8 cellular contexts compared by ENCODE assay signal in genomic region chr15:90716317-90716975, GRCh38. TPM values are rescaled to one million over a fixed set of nuclear protein-coding genes. Genes with fewer than 3 reads are reported as not detected.
DNase-seq lines count a peak whose midpoint lies in the region; ATAC-seq and TF ChIP-seq lines count a peak whose summit lies in the region.

No MANE protein-coding gene starts in this region.

- ATAC-seq in GM18858 (IDR thresholded peaks at IDR 0.05; ENCODE audit: unreplicated experiment), result no peak
- no peak for ATAC-seq in HG03108 (IDR thresholded peaks at IDR 0.05; ENCODE audit: unreplicated experiment)

- H3K4me2 ChIP-seq in GM23248 (ENCODE audit: unreplicated experiment), result peak overlapping the region; percentile 70
- peak overlapping the region; percentile 81 for H3K4me2 ChIP-seq in OCI-LY1 (ENCODE audit: low read length)

- H3K79me2 ChIP-seq in GM23248 (ENCODE audit: insufficient read depth) (0 out of 2 replicates have a peak, but pooled peaks cover 5% of the 10 kb centered on the region), OCI-LY1 (ENCODE audit: insufficient read depth, low read length) (peaks cover 36% of the 10 kb centered on the region)

- peak; percentile 55 for DNase-seq in GM23248
- peak in 3 of 10 donors; percentile 21 to 43 (median 34) for DNase-seq in dorsolateral prefrontal cortex
- no peak for DNase-seq in DMS153 treated with DMSO at 0.1 percent for 48 hours (lab: John Stamatoyannopoulos, UW; ENCODE audit: unreplicated experiment)
- no peak for DNase-seq in NCI-H2196 (lab: John Stamatoyannopoulos, UW; ENCODE audit: unreplicated experiment)

- H3K36me3 ChIP-seq in GM23248 (ENCODE audit: low read depth) (no peaks in the 10 kb centered on the region), OCI-LY1 (ENCODE audit: insufficient read depth, low read length) (no peaks in the 10 kb centered on the region; the same call in 1 of the 2 replicates), muscle layer of duodenum (ENCODE audit: control insufficient read depth in 1 of 2, insufficient read depth in 2 of 2, low read length in 2 of 2) (peaks cover 0 to 4% of the 10 kb centered on the region in 2 donors)

- peak overlapping the region; percentile 85 for H3K9ac ChIP-seq in GM23248
- peak overlapping the region; percentile 93 for H3K9ac ChIP-seq in OCI-LY1 (ENCODE audit: low read length)

- no peaks in the 10 kb centered on the region for H3K9me3 ChIP-seq in GM23248 (ENCODE audit: low read depth)
- H3K9me3 ChIP-seq in OCI-LY1 (ENCODE audit: low read length), result no peaks in the 10 kb centered on the region
- H3K9me3 ChIP-seq in muscle layer of duodenum (ENCODE audit: control insufficient read depth in 1 of 2, low read length in 2 of 2), result no peaks in the 10 kb centered on the region

- 11% methylated on average over 13 to 14 of the region's 14 CpGs for WGBS in GM23248 (ENCODE audit: low coverage in 1 of 2, low lambda C conversion rate in 2 of 2, missing lambda C conversion rate in 2 of 2), 2 experiments

- H3K4me1 ChIP-seq in GM23248 (ENCODE audit: insufficient read depth) (peaks cover 6% of the 10 kb centered on the region; the same call in 1 of the 2 replicates), OCI-LY1 (ENCODE audit: insufficient read depth, low read length, severe bottlenecking) (peaks cover 30% of the 10 kb centered on the region), muscle layer of duodenum (ENCODE audit: control insufficient read depth in 1 of 2, insufficient read depth in 2 of 2, low read length in 2 of 2) (peaks cover 6 to 10% of the 10 kb centered on the region in 2 donors)

- H3K4me3 ChIP-seq in GM23248 (peak overlapping the region; percentile 88), OCI-LY1 (ENCODE audit: low read depth, low read length, poor library complexity, severe bottlenecking) (peak overlapping the region; percentile 92), dorsolateral prefrontal cortex (peak overlapping the region; percentile 50 to 95 (median 81)), muscle layer of duodenum (ENCODE audit: low read depth in 1 of 2, low read length in 2 of 2) (peak overlapping the region; percentile 70 to 93)

- TF ChIP-seq CTCF in OCI-LY1 (IDR thresholded peaks at IDR 0.05; ENCODE audit: low read length) (no peak), dorsolateral prefrontal cortex (IDR thresholded peaks at IDR 0.05 in 54 of 56, conservative IDR thresholded peaks at IDR 0.05 in 2 of 56; ENCODE audit: low read depth in 1 of 56, partially characterized antibody in 56 of 56) (no peak)

- H3K27me3 ChIP-seq in GM23248 (replicated peaks; ENCODE audit: insufficient read depth) (no peaks in the 10 kb centered on the region), OCI-LY1 (ENCODE audit: insufficient read depth, low read length) (no peaks in the 10 kb centered on the region), dorsolateral prefrontal cortex (no peaks in the 10 kb centered on the region), muscle layer of duodenum (ENCODE audit: low read depth, low read length) (no peaks in the 10 kb centered on the region)

- H2AFZ ChIP-seq in GM23248, result peak overlapping the region; percentile 97
- no peak overlapping the region for H2AFZ ChIP-seq in OCI-LY1 (ENCODE audit: low read length)

- intact Hi-C loops in dorsolateral prefrontal cortex (cut with DNase I), result loop anchor here (5.0 to 10.0 kb wide), 4 partner anchors 156 to 218 kb away; partner anchors contain the start of genes FES (in 1 of the 2), HDDC3 (in 1 of the 2) and UNC45A (in 1 of the 2)

- in situ Hi-C loops in GM23248 (cut with MboI), result no loop called here

- no peaks in the 10 kb centered on the region for H3F3A ChIP-seq in GM23248 (ENCODE audit: insufficient read depth)
- H3F3A ChIP-seq in OCI-LY1 (ENCODE audit: insufficient read depth, low read length), result no peaks in the 10 kb centered on the region

- no peaks in the 10 kb centered on the region for H4K20me1 ChIP-seq in GM23248 (ENCODE audit: insufficient read depth)
- H4K20me1 ChIP-seq in OCI-LY1 (ENCODE audit: insufficient read depth, low read length), result no peaks in the 10 kb centered on the region

- H3K27ac ChIP-seq in GM23248, result peak overlapping the region; percentile 78
- peak overlapping the region; percentile 87 for H3K27ac ChIP-seq in OCI-LY1 (ENCODE audit: low read depth, low read length, poor library complexity, severe bottlenecking)
- peak overlapping the region; percentile 40 to 96 (median 91) for H3K27ac ChIP-seq in dorsolateral prefrontal cortex
- H3K27ac ChIP-seq in muscle layer of duodenum (ENCODE audit: low read length), result peak overlapping the region; percentile 98

- H3K9me2 ChIP-seq in GM23248 (ENCODE audit: insufficient read depth) (no peaks in the 10 kb centered on the region), OCI-LY1 (ENCODE audit: low read depth, low read length) (no peaks in the 10 kb centered on the region)

RNA-seq across cellular contexts. Expression of gene BLM, which starts 0.7 kb away (rescaled TPM):
- total RNA-seq in GM23248 (2014; rRNA removed; shearing (Covaris generic)), result 2.1 and 4.8 TPM in 2 replicates
- 1.9 and 2.1 TPM in 2 replicates for polyA plus RNA-seq in GM23248 (2016; fragmentation: Nextera tagmentation; extraction: Ambion mirVana)
- 10 to 100 TPM in 3 of 120 experiments, 1 to 10 TPM in 117; 1.9 to 12.9 (median 5.7) TPM for total RNA-seq in dorsolateral prefrontal cortex
